18 cellular contexts compared by ENCODE assay signal in the genomic region with DNA sequence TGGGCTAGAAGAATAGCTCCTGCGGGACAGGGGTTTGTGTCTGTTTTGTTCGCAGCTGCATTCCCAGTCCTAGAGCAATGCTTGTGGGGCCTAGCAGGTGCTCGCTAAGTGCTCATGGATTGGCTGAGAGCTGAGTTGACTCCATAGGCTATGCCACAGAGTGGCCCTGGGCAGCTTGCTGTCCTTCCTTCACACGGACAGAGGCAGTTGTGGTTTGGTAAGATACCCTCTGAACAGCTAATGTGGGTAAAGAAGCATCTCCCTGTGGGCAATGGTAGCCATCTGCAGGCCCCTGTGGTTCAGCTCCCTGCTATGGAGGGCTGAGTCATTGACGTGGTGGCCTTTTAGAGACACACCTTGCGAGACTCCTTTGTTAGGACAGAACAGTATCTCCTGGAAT. TPM values are rescaled to one million over a fixed set of nuclear protein-coding genes. Genes with fewer than 3 reads are reported as not detected.
DNase-seq lines count a peak whose midpoint lies in the region; TF ChIP-seq lines count a peak whose summit lies in the region.
"Had no signal": no experiment of that assay in that cellular context is flagged by ENCODE, and none has a peak within 500 bp of the region (broad histone marks: within the 10 kb centered on the region; RNA-seq: fewer than 3 reads in every experiment).

No MANE protein-coding gene starts in this region.

- peak overlapping the region; percentile 6 for H3K9ac ChIP-seq in muscle layer of colon (ENCODE audit: low read length)
- H3K9ac ChIP-seq in SK-N-SH, result no peak overlapping the region
- H3K9ac ChIP-seq: parathyroid adenoma had no signal

- H2AFZ ChIP-seq in SK-N-SH (ENCODE audit: low read depth), result no peak overlapping the region
- H2AFZ ChIP-seq: parathyroid adenoma had no signal

- no peaks in the 10 kb centered on the region for H3K79me2 ChIP-seq in SK-N-SH (ENCODE audit: insufficient read depth)
- H3K79me2 ChIP-seq: parathyroid adenoma had no signal

- POLR2A ChIA-PET in SK-N-SH (lab: Yijun Ruan, JAX), result no interaction called here

- H3K36me3 ChIP-seq in muscle layer of colon (ENCODE audit: insufficient read depth, low read length) (peaks cover 8% of the 10 kb centered on the region), SK-N-SH (replicated peaks in 1 of 2; ENCODE audit: control insufficient read depth in 1 of 2, insufficient read depth in 2 of 2, low read length in 1 of 2) (no peaks in the 10 kb centered on the region)
- H3K36me3 ChIP-seq: heart right ventricle, spleen had no signal

- no peak for TF ChIP-seq CTCF in SK-N-SH (IDR thresholded peaks at IDR 0.05)

- H3K4me3 ChIP-seq in muscle layer of colon (ENCODE audit: low read depth in 1 of 2, low read length in 2 of 2) (no peak overlapping the region), SK-N-SH (ENCODE audit: low read depth in 2 of 2, low read length in 1 of 2) (no peak overlapping the region)
- H3K4me3 ChIP-seq: heart right ventricle, spleen had no signal

- H4K20me1 ChIP-seq in SK-N-SH (ENCODE audit: insufficient read depth), result no peaks in the 10 kb centered on the region

- H3K9me3 ChIP-seq in muscle layer of colon (ENCODE audit: low read length) (no peaks in the 10 kb centered on the region), SK-N-SH (no peaks in the 10 kb centered on the region)
- H3K9me3 ChIP-seq: heart right ventricle, spleen had no signal

- H3F3A ChIP-seq in SK-N-SH (replicated peaks; ENCODE audit: insufficient read depth), result peaks cover 17% of the 10 kb centered on the region

- H3K4me1 ChIP-seq in muscle layer of colon (ENCODE audit: insufficient read depth, low read length) (peaks cover 79% of the 10 kb centered on the region), SK-N-SH (ENCODE audit: control insufficient read depth in 1 of 2, insufficient read depth in 2 of 2, low read depth in 1 of 2, low read length in 1 of 2) (peaks cover 9 to 13% of the 10 kb centered on the region in 2 experiments; a peak in 2 of 4 replicates)
- H3K4me1 ChIP-seq: parathyroid adenoma had no signal

- no peak for TF ChIP-seq RAD21 in SK-N-SH (IDR thresholded peaks at IDR 0.05; ENCODE audit: low read length)

- H3K27ac ChIP-seq in muscle layer of colon (ENCODE audit: low read depth, low read length), result peak overlapping the region; percentile 68
- no peak overlapping the region for H3K27ac ChIP-seq in SK-N-SH (ENCODE audit: low read depth in 2 of 2, low read length in 1 of 2)
- H3K27ac ChIP-seq: parathyroid adenoma had no signal

- H3K4me2 ChIP-seq in SK-N-SH, result no peak overlapping the region

- DNase-seq in A172 (ENCODE audit: low spot score), result peak; percentile 72
- DNase-seq in D341Med (ENCODE audit: low spot score), result peak; percentile 14
- DNase-seq in SW480 (ENCODE audit: low spot score), result peak; percentile 55
- DNase-seq in NCI-H1048 (lab: John Stamatoyannopoulos, UW), result no peak
- no peak for DNase-seq in NCI-H2196 (lab: John Stamatoyannopoulos, UW; ENCODE audit: unreplicated experiment)
- DNase-seq in SIG-M5 treated with dmso at 0.1 percent for 504 hours (lab: John Stamatoyannopoulos, UW; ENCODE audit: unreplicated experiment), result no peak
- DNase-seq in SK-N-SH, result no peak
- DNase-seq: activated naive CD4-positive, alpha-beta T cell; dermis blood vessel endothelial cell; DMS53; heart right ventricle; Kasumi-1; NCI-H2029; NCI-H524 treated with DMSO at 0.1 percent for 48 hours; spleen; stimulated activated naive CD4-positive, alpha-beta T cell treated with Interleukin-2 at 50 U/mL for 16 hours had no signal

- TF ChIP-seq EP300 in SK-N-SH (IDR thresholded peaks at IDR 0.05; ENCODE audit: borderline replicate concordance in 1 of 2, low read depth in 1 of 2, low read length in 1 of 2), result no peak

- 84% methylated on average over 6 of the region's 6 CpGs for WGBS in SK-N-SH (ENCODE audit: low lambda C conversion rate)

- H3K9me2 ChIP-seq in SK-N-SH, result no peaks in the 10 kb centered on the region

- CTCF ChIA-PET in SK-N-SH (lab: Yijun Ruan, JAX), result interaction anchor here (0.8 to 2.1 kb wide), 3 partner anchors 10 to 24 kb away, joined by 3 to 10 read pairs (median 4); no protein-coding TSS in a partner anchor

- H3K27me3 ChIP-seq in muscle layer of colon (ENCODE audit: control insufficient read depth in 1 of 2, insufficient read depth in 2 of 2, low read length in 2 of 2) (no peaks in the 10 kb centered on the region), SK-N-SH (ENCODE audit: insufficient read depth) (no peaks in the 10 kb centered on the region)
- H3K27me3 ChIP-seq: heart right ventricle, spleen had no signal

TF ChIP-seq in SK-N-SH, 30 proteins besides CTCF, POLR2A, EP300 and RAD21:
- TF ChIP-seq USF2 (IDR thresholded peaks at IDR 0.05; ENCODE audit: borderline replicate concordance, low read depth, low read length) (no peak), MAX (IDR thresholded peaks at IDR 0.05; ENCODE audit: low read depth) (no peak), MEF2A (IDR thresholded peaks at IDR 0.05; ENCODE audit: borderline replicate concordance, low read depth) (no peak)
- TF ChIP-seq, protein P1, sequence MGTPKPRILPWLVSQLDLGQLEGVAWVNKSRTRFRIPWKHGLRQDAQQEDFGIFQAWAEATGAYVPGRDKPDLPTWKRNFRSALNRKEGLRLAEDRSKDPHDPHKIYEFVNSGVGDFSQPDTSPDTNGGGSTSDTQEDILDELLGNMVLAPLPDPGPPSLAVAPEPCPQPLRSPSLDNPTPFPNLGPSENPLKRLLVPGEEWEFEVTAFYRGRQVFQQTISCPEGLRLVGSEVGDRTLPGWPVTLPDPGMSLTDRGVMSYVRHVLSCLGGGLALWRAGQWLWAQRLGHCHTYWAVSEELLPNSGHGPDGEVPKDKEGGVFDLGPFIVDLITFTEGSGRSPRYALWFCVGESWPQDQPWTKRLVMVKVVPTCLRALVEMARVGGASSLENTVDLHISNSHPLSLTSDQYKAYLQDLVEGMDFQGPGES (IDR thresholded peaks at IDR 0.05; ENCODE audit: low read depth, low read length), result no peak

RNA-seq across cellular contexts. Expression of gene LBR, which starts 23.5 kb away (rescaled TPM):
- total RNA-seq in A172 (2014; rRNA removed; shearing (Covaris generic)), result 71.0 and 72.5 TPM in 2 replicates
- 10.6 and 11.7 TPM in 2 replicates for polyA plus RNA-seq in SK-N-SH (2012; rRNA removed)
- 10.0 and 10.7 TPM in 2 replicates for polyA plus RNA-seq in SK-N-SH (2012; cell fraction: cytosol; rRNA removed)
- polyA plus RNA-seq in SK-N-SH (2012; cell fraction: nucleus; rRNA removed), result 19.0 and 22.4 TPM in 2 replicates

Comparison
In these comparisons a context has a peak if more than half of its experiments do, and no peak if none do; other contexts are left out.
1. DNase-seq: peak in A172 (single experiment), D341Med (single experiment) and SW480 (single experiment); none in NCI-H1048 (single experiment), NCI-H2196 (single experiment), SIG-M5 treated with dmso at 0.1 percent for 504 hours (single experiment) and SK-N-SH (single experiment).